8 cellular contexts compared by ENCODE assay signal in genomic region chr2:85324639-85325465, GRCh38. TPM values are rescaled to one million over a fixed set of nuclear protein-coding genes. Genes with fewer than 3 reads are reported as not detected.
A peak's percentile ranks its signal among the peaks of the same experiment; 100 is the strongest.
DNase-seq lines count a peak whose midpoint lies in the region; ATAC-seq and TF ChIP-seq lines count a peak whose summit lies in the region.

No MANE protein-coding gene starts in this region.

- 0 out of 2 replicates have a peak, but pooled peaks cover 3% of the 10 kb centered on the region for H3K9me2 ChIP-seq in PC-9 (ENCODE audit: insufficient read depth)

- 0 out of 2 replicates have a peak overlapping the region, but pooled peaks have one; percentile 6 for H3K27ac ChIP-seq in PC-9
- H3K27ac ChIP-seq in psoas muscle, result no peak overlapping the region

- POLR2A ChIA-PET in PC-9 (lab: Charles Lee; ENCODE audit: unreplicated experiment), result no interaction called here

- H3K4me3 ChIP-seq in PC-9 (peak overlapping the region; percentile 93; the same call in 1 of the 2 replicates), epithelial cell of esophagus (ENCODE audit: low read length) (peak overlapping the region; percentile 88), psoas muscle (peak overlapping the region; percentile 89)

- no peaks in the 10 kb centered on the region for H3K9me3 ChIP-seq in PC-9 (ENCODE audit: insufficient read depth, low read depth)
- no peaks in the 10 kb centered on the region for H3K9me3 ChIP-seq in psoas muscle

- BruUV-seq in PC-9 (replicated peaks; lab: Mats Ljungman, UMichigan), result no TSS peak

- ATAC-seq in psoas muscle, result no peak

- H3K4me1 ChIP-seq in PC-9 (replicated peaks; ENCODE audit: insufficient read depth) (peaks cover 30% of the 10 kb centered on the region), psoas muscle (peaks cover 33% of the 10 kb centered on the region)

- no peak overlapping the region for H2AFZ ChIP-seq in PC-9

- H4K20me1 ChIP-seq in PC-9 (ENCODE audit: insufficient read depth), result peaks cover 46% of the 10 kb centered on the region

- peaks cover 64% of the 10 kb centered on the region for H3K79me2 ChIP-seq in PC-9 (ENCODE audit: low read depth)

- TF ChIP-seq CTCF in PC-9 (conservative IDR thresholded peaks at IDR 0.05) (no peak), epithelial cell of esophagus (IDR thresholded peaks at IDR 0.05; ENCODE audit: insufficient read depth, low read depth, low read length, missing control alignments) (no peak), psoas muscle (IDR thresholded peaks at IDR 0.05) (no peak)

- CTCF ChIA-PET in PC-9 (lab: Charles Lee), result no interaction called here

- H3K4me2 ChIP-seq in PC-9, result peak overlapping the region; percentile 96

- WGBS in psoas muscle, 3 donors, result 56 to 59% (median 58%) methylated on average over 10 of the region's 10 CpGs

- H3F3A ChIP-seq in PC-9 (ENCODE audit: insufficient read depth, low read depth), result peaks cover 19% of the 10 kb centered on the region; the same call in 1 of the 2 replicates

- intact Hi-C loops in PC-9 (cut with micrococcal nuclease; ENCODE audit: unreplicated experiment) (loop anchor here (5.0 kb wide), 2 partner anchors 87 to 227 kb away; partner anchors contain the start of gene CAPG), psoas muscle (cut with DNase I) (no loop called here)

- H3K27me3 ChIP-seq in PC-9 (ENCODE audit: insufficient read depth, low read depth) (no peaks in the 10 kb centered on the region), psoas muscle (ENCODE audit: insufficient read depth in 3 of 3, low read length in 2 of 3) (no peaks in the 10 kb centered on the region)

- DNase-seq in GM03348 (ENCODE audit: low spot score) (peak; percentile 49), PC-9 (peak in 1 of 2 experiments; percentile 76), epithelial cell of esophagus (ENCODE audit: low read depth) (peak; percentile 48), psoas muscle (no peak), NCI-H2171 (lab: John Stamatoyannopoulos, UW) (no peak), NCI-H774 (lab: John Stamatoyannopoulos, UW) (no peak), NAMALWA (ENCODE audit: low spot score) (no peak)
- no peak for DNase-seq in stimulated activated CD4-positive, alpha-beta T cell treated with anti-CD3 and anti-CD28 coated beads, Interleukin-4, amount 100 ng/mL, for 24 hours

- H3K36me3 ChIP-seq in PC-9 (ENCODE audit: low read depth), result peaks cover 54% of the 10 kb centered on the region
- peaks cover 4 to 51% of the 10 kb centered on the region in 2 donors for H3K36me3 ChIP-seq in psoas muscle (ENCODE audit: insufficient read depth in 1 of 2, low read depth in 1 of 2)

RNA-seq across cellular contexts. Expression of gene TGOLN2, which starts 2.9 kb away (rescaled TPM):
- total RNA-seq in PC-9 (2021), result 86.1 and 87.2 TPM in 2 replicates
- 10 to 100 TPM; 35.0 to 43.0 (median 36.9) TPM for total RNA-seq in psoas muscle
- 10 to 100 TPM; 14.3 to 51.7 (median 21.9) TPM for polyA plus RNA-seq in psoas muscle

RNA-seq across cellular contexts. Expression of gene RETSAT, which starts 29.5 kb away (rescaled TPM):
- total RNA-seq in PC-9 (2021) (52.1 and 57.8 TPM in 2 replicates), psoas muscle (100 to 1,000 TPM in 1 of 4 donors, 10 to 100 TPM in 3; 28.3 to 115 (median 63.3) TPM)
- polyA plus RNA-seq in psoas muscle, result 10 to 100 TPM; 36.9 to 74.3 (median 45.6) TPM

RNA-seq across cellular contexts. Expression of gene ELMOD3, which starts 29.7 kb away (rescaled TPM):
- total RNA-seq in PC-9 (2021) (16.4 and 18.1 TPM in 2 replicates), psoas muscle (10 to 100 TPM; 16.0 to 19.2 (median 17.6) TPM)
- polyA plus RNA-seq in psoas muscle, result 10 to 100 TPM; 17.2 to 33.2 (median 20.4) TPM

Comparison
In these comparisons a context has a peak if more than half of its experiments do, and no peak if none do; other contexts are left out.
1. DNase-seq: peak in GM03348 (single experiment) and epithelial cell of esophagus (single experiment); none in psoas muscle (0 of 2), NCI-H2171 (single experiment), NCI-H774 (single experiment), stimulated activated CD4-positive, alpha-beta T cell treated with anti-CD3 and anti-CD28 coated beads, Interleukin-4, amount 100 ng/mL, for 24 hours (single experiment) and NAMALWA (single experiment).
2. Peak in every context shown above with its lines, with median percentiles within 50 percentile points of each other: H3K4me3 ChIP-seq.